ENCODE assay signal across 8 cellular contexts in genomic region chr7:97872025-97872669, GRCh38. TPM values are rescaled to one million over a fixed set of nuclear protein-coding genes. Genes with fewer than 3 reads are reported as not detected.
DNase-seq lines count a peak whose midpoint lies in the region; ATAC-seq and TF ChIP-seq lines count a peak whose summit lies in the region.

Gene ASNS (minus strand): TSS chr7:97872408. CDS start chr7:97869156, 3,252 bp downstream.

- H3K36me3 Mint-ChIP-seq in activated naive CD8-positive, alpha-beta T cell: peaks cover 10% of the 10 kb centered on the region
- H3K36me3 Mint-ChIP-seq in glutamatergic neuron (ENCODE audit: unreplicated experiment): no peaks in the 10 kb centered on the region

- H3K4me3 Mint-ChIP-seq in activated naive CD8-positive, alpha-beta T cell: peak within 1 kb of the TSS; percentile 91
- peak within 1 kb of the TSS; percentile 93 for H3K4me3 Mint-ChIP-seq in glutamatergic neuron (ENCODE audit: unreplicated experiment)

- peak within 1 kb of the TSS; percentile 77 for H3K27ac ChIP-seq in osteoblast (ENCODE audit: low read depth, low read length)
- peak within 1 kb of the TSS; percentile 72 to 73 for H3K27ac ChIP-seq in thoracic aorta

- H3K9me3 Mint-ChIP-seq in activated naive CD8-positive, alpha-beta T cell (ENCODE audit: low read depth): no peaks in the 10 kb centered on the region
- H3K9me3 Mint-ChIP-seq in glutamatergic neuron (ENCODE audit: unreplicated experiment): peaks cover 7% of the 10 kb centered on the region

- no peaks in the 10 kb centered on the region for H3K27me3 ChIP-seq in osteoblast (ENCODE audit: insufficient read depth, low read length)
- H3K27me3 ChIP-seq in thoracic aorta (replicated peaks; ENCODE audit: insufficient read depth): no peaks in the 10 kb centered on the region

- H4K20me1 ChIP-seq in osteoblast (ENCODE audit: insufficient read depth, low read length): no peaks in the 10 kb centered on the region

- H3K4me1 ChIP-seq in osteoblast (ENCODE audit: insufficient read depth, low read length) (peaks cover 7% of the 10 kb centered on the region), thoracic aorta (ENCODE audit: control insufficient read depth in 1 of 2, low read depth in 2 of 2) (peaks cover 0 to 4% of the 10 kb centered on the region in 2 donors)

- DNase-seq in NCI-H1092 treated with DMSO at 0.1 percent for 48 hours (lab: John Stamatoyannopoulos, UW) (peak; percentile 98), SKM-1 treated with dmso at 0.1 percent for 144 hours (lab: John Stamatoyannopoulos, UW; ENCODE audit: unreplicated experiment) (peak; percentile 91), glutamatergic neuron (peak; percentile 97), osteoblast (ENCODE audit: insufficient read length, low spot score, missing footprints) (peak; percentile 96), thoracic aorta (ENCODE audit: low spot score) (peak; percentile 80)

- H3K9me3 ChIP-seq in osteoblast (ENCODE audit: low read depth, low read length): no peaks in the 10 kb centered on the region
- no peaks in the 10 kb centered on the region for H3K9me3 ChIP-seq in thoracic aorta

- TF ChIP-seq CTCF in glutamatergic neuron (IDR thresholded peaks at IDR 0.05; ENCODE audit: partially characterized antibody, unreplicated experiment): no peak
- TF ChIP-seq CTCF in osteoblast (IDR thresholded peaks at IDR 0.05; ENCODE audit: extremely low read depth, low read depth, low read length): no peak
- no peak for TF ChIP-seq CTCF in thoracic aorta (IDR thresholded peaks at IDR 0.05)

- ATAC-seq in HG02588 (IDR thresholded peaks at IDR 0.05; ENCODE audit: unreplicated experiment): peak; percentile 99
- ATAC-seq in thoracic aorta (ENCODE audit: insufficient number of reproducible peaks, low FRiP score, low read depth): peak; percentile 99

- H3K4me2 ChIP-seq in osteoblast (ENCODE audit: insufficient read depth, low read length): peak within 1 kb of the TSS; percentile 90

- peak within 1 kb of the TSS; percentile 88 for H3K27ac Mint-ChIP-seq in activated naive CD8-positive, alpha-beta T cell
- peak within 1 kb of the TSS; percentile 90 for H3K27ac Mint-ChIP-seq in glutamatergic neuron (ENCODE audit: unreplicated experiment)

- H3K27me3 Mint-ChIP-seq in activated naive CD8-positive, alpha-beta T cell: no peaks in the 10 kb centered on the region
- H3K27me3 Mint-ChIP-seq in glutamatergic neuron (ENCODE audit: unreplicated experiment): peaks cover 6% of the 10 kb centered on the region

- H3K4me3 ChIP-seq in GM08714 (ENCODE audit: low read length): peak within 1 kb of the TSS; percentile 77
- H3K4me3 ChIP-seq in osteoblast (ENCODE audit: insufficient read depth, low read length): peak within 1 kb of the TSS; percentile 98
- H3K4me3 ChIP-seq in thoracic aorta: peak within 1 kb of the TSS; percentile 89

- H3K79me2 ChIP-seq in osteoblast (ENCODE audit: insufficient read depth, low read length): peaks cover 4% of the 10 kb centered on the region

- peaks cover 7% of the 10 kb centered on the region for H3K36me3 ChIP-seq in osteoblast (ENCODE audit: insufficient read depth, low read length)
- no peaks in the 10 kb centered on the region for H3K36me3 ChIP-seq in thoracic aorta

- H2AFZ ChIP-seq in osteoblast (ENCODE audit: low read length): peak within 1 kb of the TSS; percentile 94

- peaks cover 16% of the 10 kb centered on the region for H3K4me1 Mint-ChIP-seq in activated naive CD8-positive, alpha-beta T cell (ENCODE audit: low read depth)
- peaks cover 3% of the 10 kb centered on the region for H3K4me1 Mint-ChIP-seq in glutamatergic neuron (ENCODE audit: low read depth, unreplicated experiment)

RNA-seq across cellular contexts. Expression of gene ASNS, which starts in this region (rescaled TPM):
- 281 TPM for total RNA-seq in glutamatergic neuron (ENCODE audit: unreplicated experiment)
- total RNA-seq in osteoblast: 114 and 119 TPM in 2 replicates
- 10 to 100 TPM; 18.1 to 21.9 TPM for total RNA-seq in thoracic aorta

Comparison
In these comparisons a context has a peak if more than half of its experiments do, and no peak if none do; other contexts are left out.
1. Peak in every context shown above with its lines: DNase-seq, ATAC-seq, H3K4me3 ChIP-seq and H3K27ac ChIP-seq.